1 cellular context compared by ENCODE assay signal in genomic region chrX:110118535-110118934, GRCh38.
TF ChIP-seq lines count a peak whose summit lies in the region.

No MANE protein-coding gene starts in this region.

TF ChIP-seq in HepG2, 621 proteins besides CTCF, POLR2A, EP300 and RAD21 (continued from another document):
- no peak for TF ChIP-seq HMGXB3 (CRISPR knock-in tag; IDR thresholded peaks at IDR 0.05; ENCODE audit: borderline replicate concordance)
- no peak for TF ChIP-seq LCORL (IDR thresholded peaks at IDR 0.05)
- TF ChIP-seq LCORL (CRISPR knock-in tag; IDR thresholded peaks at IDR 0.05), result no peak
- TF ChIP-seq DRAP1 (CRISPR knock-in tag; IDR thresholded peaks at IDR 0.05), result no peak
- 0 out of 2 replicates have a peak, but pooled peaks have one; percentile 39 for TF ChIP-seq ARID3A (IDR thresholded peaks at IDR 0.05; ENCODE audit: low read depth, low read length)
- no peak for TF ChIP-seq DMTF1 (CRISPR knock-in tag; IDR thresholded peaks at IDR 0.05)
- TF ChIP-seq NCOR1 (IDR thresholded peaks at IDR 0.05; ENCODE audit: borderline replicate concordance, low read length), result peak; percentile 62; the same call in 1 of the 2 replicates
- TF ChIP-seq RORA (CRISPR knock-in tag; IDR thresholded peaks at IDR 0.05), result no peak
- TF ChIP-seq ZBTB38 (CRISPR knock-in tag; IDR thresholded peaks at IDR 0.05), result no peak
- TF ChIP-seq SP140L (CRISPR knock-in tag; IDR thresholded peaks at IDR 0.05; ENCODE audit: borderline replicate concordance), result no peak
- no peak for TF ChIP-seq PHF8 (CRISPR knock-in tag; IDR thresholded peaks at IDR 0.05)
- no peak for TF ChIP-seq ZFP36L2 (CRISPR knock-in tag; IDR thresholded peaks at IDR 0.05)
- TF ChIP-seq ZNF75D (CRISPR knock-in tag; IDR thresholded peaks at IDR 0.05; ENCODE audit: borderline replicate concordance), result no peak
- TF ChIP-seq SOX13 (IDR thresholded peaks at IDR 0.05), result no peak
- 0 out of 4 replicates have a peak, but pooled peaks of 1 of the 2 experiments have one; percentile 18 for TF ChIP-seq SOX13 (CRISPR knock-in tag; conservative IDR thresholded peaks at IDR 0.05 in 1 of 2, IDR thresholded peaks at IDR 0.05 in 1 of 2)
- no peak for TF ChIP-seq ELF3 (CRISPR knock-in tag; IDR thresholded peaks at IDR 0.05)
- no peak for TF ChIP-seq PBX3 (CRISPR knock-in tag; IDR thresholded peaks at IDR 0.05; ENCODE audit: borderline replicate concordance)
- TF ChIP-seq KLF9 (CRISPR knock-in tag; IDR thresholded peaks at IDR 0.05; ENCODE audit: low read depth), result no peak
- TF ChIP-seq PAWR (CRISPR knock-in tag; IDR thresholded peaks at IDR 0.05; ENCODE audit: borderline replicate concordance), result no peak
- no peak for TF ChIP-seq ZBTB21 (CRISPR knock-in tag; IDR thresholded peaks at IDR 0.05)
- no peak for TF ChIP-seq MNT (IDR thresholded peaks at IDR 0.05)
- 0 out of 2 replicates have a peak, but pooled peaks have one; percentile 19 for TF ChIP-seq HNF4G (IDR thresholded peaks at IDR 0.05; ENCODE audit: borderline replicate concordance, low read depth, low read length)
- TF ChIP-seq HNF4G (CRISPR knock-in tag; IDR thresholded peaks at IDR 0.05; ENCODE audit: borderline replicate concordance, low read depth), result no peak
- TF ChIP-seq HIVEP1 (CRISPR knock-in tag; IDR thresholded peaks at IDR 0.05), result no peak
- TF ChIP-seq SNRNP70 (IDR thresholded peaks at IDR 0.05; ENCODE audit: low read depth, low read length), result no peak
- TF ChIP-seq RNF219 (CRISPR knock-in tag; IDR thresholded peaks at IDR 0.05), result no peak
- no peak for TF ChIP-seq HES4 (CRISPR knock-in tag; IDR thresholded peaks at IDR 0.05; ENCODE audit: borderline replicate concordance)
- TF ChIP-seq ZSCAN25 (CRISPR knock-in tag; IDR thresholded peaks at IDR 0.05), result no peak
- no peak for TF ChIP-seq CERS6 (CRISPR knock-in tag; IDR thresholded peaks at IDR 0.05)
- TF ChIP-seq ZNF232 (CRISPR knock-in tag; IDR thresholded peaks at IDR 0.05; ENCODE audit: borderline replicate concordance), result no peak
- TF ChIP-seq GLI4 (CRISPR knock-in tag; IDR thresholded peaks at IDR 0.05; ENCODE audit: borderline replicate concordance), result no peak
- TF ChIP-seq ZNF644 (CRISPR knock-in tag; IDR thresholded peaks at IDR 0.05; ENCODE audit: low read depth), result 0 out of 2 replicates have a peak, but pooled peaks have one; percentile 16
- TF ChIP-seq ONECUT2 (CRISPR knock-in tag; IDR thresholded peaks at IDR 0.05), result peak; percentile 58; the same call in 1 of the 2 replicates
- TF ChIP-seq HNRNPUL1 (IDR thresholded peaks at IDR 0.05; ENCODE audit: low read depth, low read length), result no peak
- TF ChIP-seq IKZF1 (IDR thresholded peaks at IDR 0.05), result no peak
- TF ChIP-seq ZNF382 (CRISPR knock-in tag; IDR thresholded peaks at IDR 0.05; ENCODE audit: borderline replicate concordance), result no peak
